In genomic region chr12:113185180-113186032, GRCh38 we compare ENCODE assay signal across 8 cellular contexts. TPM values are rescaled to one million over a fixed set of nuclear protein-coding genes. Genes with fewer than 3 reads are reported as not detected.
DNase-seq lines count a peak whose midpoint lies in the region; ATAC-seq and TF ChIP-seq lines count a peak whose summit lies in the region.

A gene with protein sequence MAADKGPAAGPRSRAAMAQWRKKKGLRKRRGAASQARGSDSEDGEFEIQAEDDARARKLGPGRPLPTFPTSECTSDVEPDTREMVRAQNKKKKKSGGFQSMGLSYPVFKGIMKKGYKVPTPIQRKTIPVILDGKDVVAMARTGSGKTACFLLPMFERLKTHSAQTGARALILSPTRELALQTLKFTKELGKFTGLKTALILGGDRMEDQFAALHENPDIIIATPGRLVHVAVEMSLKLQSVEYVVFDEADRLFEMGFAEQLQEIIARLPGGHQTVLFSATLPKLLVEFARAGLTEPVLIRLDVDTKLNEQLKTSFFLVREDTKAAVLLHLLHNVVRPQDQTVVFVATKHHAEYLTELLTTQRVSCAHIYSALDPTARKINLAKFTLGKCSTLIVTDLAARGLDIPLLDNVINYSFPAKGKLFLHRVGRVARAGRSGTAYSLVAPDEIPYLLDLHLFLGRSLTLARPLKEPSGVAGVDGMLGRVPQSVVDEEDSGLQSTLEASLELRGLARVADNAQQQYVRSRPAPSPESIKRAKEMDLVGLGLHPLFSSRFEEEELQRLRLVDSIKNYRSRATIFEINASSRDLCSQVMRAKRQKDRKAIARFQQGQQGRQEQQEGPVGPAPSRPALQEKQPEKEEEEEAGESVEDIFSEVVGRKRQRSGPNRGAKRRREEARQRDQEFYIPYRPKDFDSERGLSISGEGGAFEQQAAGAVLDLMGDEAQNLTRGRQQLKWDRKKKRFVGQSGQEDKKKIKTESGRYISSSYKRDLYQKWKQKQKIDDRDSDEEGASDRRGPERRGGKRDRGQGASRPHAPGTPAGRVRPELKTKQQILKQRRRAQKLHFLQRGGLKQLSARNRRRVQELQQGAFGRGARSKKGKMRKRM (minus strand): TSS chr12:113185478. CDS start chr12:113185451, 27 bp downstream.
TSS of gene RITA1 (plus strand) at chr12:113185721. CDS start at chr12:113186747, 1,026 bp downstream.

- peaks cover 39% of the 10 kb centered on the region for H3F3A ChIP-seq in PC-9 (ENCODE audit: insufficient read depth, low read depth)

- peaks cover 68% of the 10 kb centered on the region for H3K36me3 Mint-ChIP-seq in Calu3 (ENCODE audit: insufficient read depth, unreplicated experiment)
- H3K36me3 Mint-ChIP-seq in activated T-cell treated with anti-CD3 and anti-CD28 coated beads, Interleukin-2, amount 50 U/mL, for 24 hours (ENCODE audit: low read depth), result peaks cover 80% of the 10 kb centered on the region

- H3K9me3 Mint-ChIP-seq in Calu3 (ENCODE audit: low read depth, unreplicated experiment), result no peaks in the 10 kb centered on the region
- no peaks in the 10 kb centered on the region for H3K9me3 Mint-ChIP-seq in activated T-cell treated with anti-CD3 and anti-CD28 coated beads, Interleukin-2, amount 50 U/mL, for 24 hours

- H3K9ac ChIP-seq in muscle layer of colon (ENCODE audit: low read length), result peak within 1 kb of the TSS; percentile 82

- peak within 1 kb of the TSS; percentile 95 for H3K27ac Mint-ChIP-seq in Calu3 (ENCODE audit: unreplicated experiment)
- peak within 1 kb of the TSS; percentile 98 for H3K27ac Mint-ChIP-seq in activated T-cell treated with anti-CD3 and anti-CD28 coated beads, Interleukin-2, amount 50 U/mL, for 24 hours

- peak; percentile 89 for DNase-seq in Calu3
- DNase-seq in HT1080 (ENCODE audit: low read depth), result peak; percentile 79
- peak; percentile 61 to 78 for DNase-seq in PC-9
- peak; percentile 93 for DNase-seq in activated T-cell treated with anti-CD3 and anti-CD28 coated beads, Interleukin-2, amount 50 U/mL, for 24 hours
- DNase-seq in stimulated activated CD8-positive, alpha-beta memory T cell treated with anti-CD3 and anti-CD28 coated beads, Interleukin-7, amount 100 ng/mL, for 1 hour (ENCODE audit: low read depth in 2 of 2), result peak; percentile 64 to 66

- H2AFZ ChIP-seq in PC-9, result peak within 1 kb of the TSS; percentile 90

- H3K27ac ChIP-seq in PC-9 (peak within 1 kb of the TSS; percentile 89), esophagus (ENCODE audit: low read depth in 2 of 2, low read length in 1 of 2) (peak within 1 kb of the TSS; percentile 97 to 98), muscle layer of colon (ENCODE audit: low read depth, low read length) (peak within 1 kb of the TSS; percentile 96)

- H4K20me1 ChIP-seq in PC-9 (ENCODE audit: insufficient read depth), result peaks cover 31% of the 10 kb centered on the region

- H3K9me3 ChIP-seq in PC-9 (ENCODE audit: insufficient read depth, low read depth), result no peaks in the 10 kb centered on the region
- H3K9me3 ChIP-seq in esophagus (ENCODE audit: control insufficient read depth in 2 of 2, insufficient read depth in 1 of 2, low read depth in 1 of 2, low read length in 1 of 2), result no peaks in the 10 kb centered on the region
- H3K9me3 ChIP-seq in muscle layer of colon (ENCODE audit: low read length), result no peaks in the 10 kb centered on the region

- H3K36me3 ChIP-seq in PC-9 (ENCODE audit: low read depth) (peaks cover 11% of the 10 kb centered on the region; the same call in 1 of the 2 replicates), esophagus (ENCODE audit: control insufficient read depth in 2 of 2, insufficient read depth in 2 of 2, low read length in 1 of 2) (peaks cover 0 to 11% of the 10 kb centered on the region in 2 donors), muscle layer of colon (ENCODE audit: insufficient read depth, low read length) (peaks cover 6% of the 10 kb centered on the region)

- POLR2A ChIA-PET in PC-9 (lab: Charles Lee; ENCODE audit: unreplicated experiment), result interaction anchor here (0.6 to 0.7 kb wide), 5 partner anchors 15 to 1456 kb away, joined by 3 to 9 read pairs (median 5); partner anchors contain the start of gene TPCN1

- WGBS in esophagus, 2 donors, result 0 to 1% methylated on average over 88 to 89 of the region's 89 CpGs

- intact Hi-C loops in Calu3 (cut with micrococcal nuclease; ENCODE audit: unreplicated experiment), result no loop called here
- intact Hi-C loops in PC-9 (cut with micrococcal nuclease; ENCODE audit: unreplicated experiment), result no loop called here

- no TSS peak for BruUV-seq in Calu3 (replicated peaks; lab: Mats Ljungman, UMichigan)
- no TSS peak for BruUV-seq in PC-9 (replicated peaks; lab: Mats Ljungman, UMichigan)

- CTCF ChIA-PET in Calu3 (lab: Charles Lee) (interaction anchor here (0.5 to 1.1 kb wide), 5 partner anchors 12 to 227 kb away, joined by 3 to 7 read pairs (median 4); partner anchors contain the start of genes OAS2 and TPCN1), PC-9 (lab: Charles Lee) (interaction anchor here (0.6 kb wide), 2 partner anchors 50 to 85 kb away, joined by 4 to 8 read pairs; partner anchors contain the start of gene RASAL1)

- peaks cover 19% of the 10 kb centered on the region for H3K4me1 Mint-ChIP-seq in Calu3 (ENCODE audit: low read depth, unreplicated experiment)
- peaks cover 50% of the 10 kb centered on the region for H3K4me1 Mint-ChIP-seq in activated T-cell treated with anti-CD3 and anti-CD28 coated beads, Interleukin-2, amount 50 U/mL, for 24 hours (ENCODE audit: low read depth)

- no peaks in the 10 kb centered on the region for H3K27me3 Mint-ChIP-seq in Calu3 (ENCODE audit: unreplicated experiment)
- H3K27me3 Mint-ChIP-seq in activated T-cell treated with anti-CD3 and anti-CD28 coated beads, Interleukin-2, amount 50 U/mL, for 24 hours, result no peaks in the 10 kb centered on the region

- peaks cover 15% of the 10 kb centered on the region for H3K4me1 ChIP-seq in PC-9 (replicated peaks; ENCODE audit: insufficient read depth)
- peaks cover 0 to 11% of the 10 kb centered on the region in 2 donors for H3K4me1 ChIP-seq in esophagus (ENCODE audit: control insufficient read depth in 2 of 2, insufficient read depth in 2 of 2, low read length in 1 of 2)
- peaks cover 26% of the 10 kb centered on the region for H3K4me1 ChIP-seq in muscle layer of colon (ENCODE audit: insufficient read depth, low read length)

- TF ChIP-seq CTCF in Calu3 (IDR thresholded peaks at IDR 0.05; ENCODE audit: unreplicated experiment) (no peak), PC-9 (conservative IDR thresholded peaks at IDR 0.05) (no peak)

- H3K79me2 ChIP-seq in PC-9 (ENCODE audit: low read depth), result peaks cover 57% of the 10 kb centered on the region

- peak within 1 kb of the TSS; percentile 91 for H3K4me2 ChIP-seq in PC-9

- H3K4me3 Mint-ChIP-seq in Calu3 (ENCODE audit: low read depth, unreplicated experiment), result peak within 1 kb of the TSS; percentile 99
- peak within 1 kb of the TSS; percentile 97 for H3K4me3 Mint-ChIP-seq in activated T-cell treated with anti-CD3 and anti-CD28 coated beads, Interleukin-2, amount 50 U/mL, for 24 hours

- H3K27me3 ChIP-seq in PC-9 (ENCODE audit: insufficient read depth, low read depth), result no peaks in the 10 kb centered on the region
- no peaks in the 10 kb centered on the region for H3K27me3 ChIP-seq in esophagus (ENCODE audit: control insufficient read depth in 1 of 2, insufficient read depth in 2 of 2, low read length in 2 of 2)
- H3K27me3 ChIP-seq in muscle layer of colon (ENCODE audit: control insufficient read depth in 1 of 2, insufficient read depth in 2 of 2, low read length in 2 of 2), result no peaks in the 10 kb centered on the region

- peak within 1 kb of the TSS; percentile 80 for H3K4me3 ChIP-seq in PC-9
- H3K4me3 ChIP-seq in esophagus (ENCODE audit: low read depth in 1 of 2, low read length in 2 of 2), result peak within 1 kb of the TSS; percentile 82 to 95
- peak within 1 kb of the TSS; percentile 76 to 85 for H3K4me3 ChIP-seq in muscle layer of colon (ENCODE audit: low read depth in 1 of 2, low read length in 2 of 2)

- no peaks in the 10 kb centered on the region for H3K9me2 ChIP-seq in PC-9 (ENCODE audit: insufficient read depth)

- peak; percentile 41 for ATAC-seq in GM21360 (IDR thresholded peaks at IDR 0.05; ENCODE audit: unreplicated experiment)

RNA-seq across cellular contexts. Expression of the first gene that starts in this region (rescaled TPM):
- total RNA-seq in Calu3 (2022) (104 and 112 TPM in 2 replicates), PC-9 (2021) (80.1 and 81.3 TPM in 2 replicates)
- total RNA-seq in HT1080 (2014; rRNA removed; shearing (Covaris generic)), result 85.1 and 86.1 TPM in 2 replicates
- polyA plus RNA-seq in HT1080 (2015; cell fraction: cytosol; rRNA removed), result 56.7 and 62.2 TPM in 2 replicates
- polyA plus RNA-seq in HT1080 (2015; cell fraction: nucleus; rRNA removed), result 91.0 and 105 TPM in 2 replicates
- polyA plus RNA-seq in esophagus, result 10 to 100 TPM; 34.3 to 49.1 TPM

RNA-seq across cellular contexts. Expression of gene RITA1, which starts in this region (rescaled TPM):
- total RNA-seq in Calu3 (2022) (27.4 and 28.4 TPM in 2 replicates), PC-9 (2021) (15.8 and 16.1 TPM in 2 replicates)
- total RNA-seq in HT1080 (2014; rRNA removed; shearing (Covaris generic)), result 50.0 and 58.8 TPM in 2 replicates
- 37.7 and 41.2 TPM in 2 replicates for polyA plus RNA-seq in HT1080 (2015; cell fraction: cytosol; rRNA removed)
- 15.7 and 19.1 TPM in 2 replicates for polyA plus RNA-seq in HT1080 (2015; cell fraction: nucleus; rRNA removed)
- polyA plus RNA-seq in esophagus, result 10 to 100 TPM in 1 of 2 donors, 1 to 10 TPM in 1; 6.8 to 14.6 TPM

Comparison
In these comparisons a context has a peak if more than half of its experiments do, and no peak if none do; other contexts are left out.
1. Peak in every context shown above with its lines: DNase-seq, ATAC-seq, H3K4me3 ChIP-seq and H3K27ac ChIP-seq.